In genomic region chr1:159891275-159892157, GRCh38 we compare ENCODE assay signal across 8 cellular contexts. TPM values are rescaled to one million over a fixed set of nuclear protein-coding genes. Genes with fewer than 3 reads are reported as not detected.
A peak's percentile ranks its signal among the peaks of the same experiment; 100 is the strongest.
DNase-seq lines count a peak whose midpoint lies in the region; ATAC-seq and TF ChIP-seq lines count a peak whose summit lies in the region.

No MANE protein-coding gene starts in this region.

- CTCF ChIA-PET in A673 (lab: Charles Lee) = interaction anchor here (0.7 to 4.9 kb wide), 6 partner anchors 93 to 678 kb away, joined by 3 to 107 read pairs (median 6); partner anchors contain the start of gene DUSP23

- intact Hi-C loops in A673 (cut with micrococcal nuclease; ENCODE audit: unreplicated experiment) = loop anchor here (1.0 to 5.0 kb wide), 6 partner anchors 61 to 677 kb away; partner anchors contain the start of gene DUSP23
- intact Hi-C loops in left colon (cut with DNase I, micrococcal nuclease) = loop anchor here (2.0 to 5.0 kb wide), 2 partner anchors 93 to 94 kb away; no protein-coding TSS in a partner anchor

- no peaks in the 10 kb centered on the region for H3K9me3 ChIP-seq in A673 (ENCODE audit: low read depth, low read length, poor library complexity, severe bottlenecking)

- no peaks in the 10 kb centered on the region for H3K36me3 ChIP-seq in A673 (ENCODE audit: insufficient read depth, low read length, poor library complexity, severe bottlenecking)

- peak; percentile 98 for TF ChIP-seq CTCF in A673 (conservative IDR thresholded peaks at IDR 0.05; ENCODE audit: low read depth, low read length)
- peak; percentile 97 for TF ChIP-seq CTCF in cardiac fibroblast (IDR thresholded peaks at IDR 0.05; ENCODE audit: low read depth, low read length)

- DNase-seq in A673 (ENCODE audit: low spot score) (peak; percentile 89), NCI-H226 (peak; percentile 71), cardiac fibroblast (ENCODE audit: low read depth in 2 of 2) (peak; percentile 93 to 94), left colon (peak; percentile 80 to 89)
- DNase-seq in stimulated activated CD4-positive, alpha-beta T cell treated with anti-CD3 and anti-CD28 coated beads, Interleukin-4, amount 100 ng/mL, for 1 hour = peak; percentile 71

- H3K27me3 ChIP-seq in A673 (replicated peaks; ENCODE audit: insufficient read depth, low read depth, low read length, poor library complexity) = no peaks in the 10 kb centered on the region

- POLR2A ChIA-PET in A673 (lab: Charles Lee; ENCODE audit: low non-redundant PET) = interaction anchor here (0.7 kb wide), 1 partner anchor 430 kb away, joined by 4 read pairs; no protein-coding TSS in a partner anchor

- no TSS peak for BruUV-seq in A673 (replicated peaks; lab: Mats Ljungman, UMichigan)

- peaks cover 38% of the 10 kb centered on the region for H3K4me1 ChIP-seq in A673 (ENCODE audit: insufficient read depth, low read length, poor library complexity, severe bottlenecking)

- no peak overlapping the region for H3K27ac ChIP-seq in A673 (ENCODE audit: low read depth, low read length, poor library complexity, severe bottlenecking)

- ATAC-seq in GM18520 (IDR thresholded peaks at IDR 0.05; ENCODE audit: unreplicated experiment) (peak; percentile 81), HG03175 (IDR thresholded peaks at IDR 0.05; ENCODE audit: unreplicated experiment) (peak; percentile 65), left colon (peak; percentile 99)
- ATAC-seq in activated CD4-positive, CD25-positive, alpha-beta regulatory T cell treated with anti-CD3 and anti-CD28 coated beads, Interleukin-2, amount 50 U/mL, for 24 hours = peak; percentile 84 to 86

- H3K4me3 ChIP-seq in A673 (ENCODE audit: low read depth, low read length, poor library complexity, severe bottlenecking) (no peak overlapping the region), cardiac fibroblast (replicated peaks in 1 of 2; ENCODE audit: low read depth in 2 of 2, low read length in 2 of 2) (no peak overlapping the region)

RNA-seq across cellular contexts. Expression of gene CFAP45, which starts 8.4 kb away (rescaled TPM):
- total RNA-seq in A673 (2021) = 1.5 and 3.6 TPM in 2 replicates
- total RNA-seq in left colon = under 1 TPM; 0.31 to 0.34 TPM

RNA-seq across cellular contexts. Expression of gene VSIG8, which starts 29.1 kb away (rescaled TPM):
- total RNA-seq in A673 (2021) = not detected in 2 replicates
- total RNA-seq in left colon = not detected

RNA-seq across cellular contexts. Expression of gene TAGLN2, which starts 33.8 kb away (rescaled TPM):
- total RNA-seq in A673 (2021) (155 and 198 TPM in 2 replicates), left colon (100 to 1,000 TPM; 268 to 291 TPM)

RNA-seq across cellular contexts. Expression of gene IGSF9, which starts 53.9 kb away (rescaled TPM):
- total RNA-seq in A673 (2021) = 6.5 and 7.1 TPM in 2 replicates
- 10 to 100 TPM; 31.5 to 46.3 TPM for total RNA-seq in left colon
